In the genomic region with DNA sequence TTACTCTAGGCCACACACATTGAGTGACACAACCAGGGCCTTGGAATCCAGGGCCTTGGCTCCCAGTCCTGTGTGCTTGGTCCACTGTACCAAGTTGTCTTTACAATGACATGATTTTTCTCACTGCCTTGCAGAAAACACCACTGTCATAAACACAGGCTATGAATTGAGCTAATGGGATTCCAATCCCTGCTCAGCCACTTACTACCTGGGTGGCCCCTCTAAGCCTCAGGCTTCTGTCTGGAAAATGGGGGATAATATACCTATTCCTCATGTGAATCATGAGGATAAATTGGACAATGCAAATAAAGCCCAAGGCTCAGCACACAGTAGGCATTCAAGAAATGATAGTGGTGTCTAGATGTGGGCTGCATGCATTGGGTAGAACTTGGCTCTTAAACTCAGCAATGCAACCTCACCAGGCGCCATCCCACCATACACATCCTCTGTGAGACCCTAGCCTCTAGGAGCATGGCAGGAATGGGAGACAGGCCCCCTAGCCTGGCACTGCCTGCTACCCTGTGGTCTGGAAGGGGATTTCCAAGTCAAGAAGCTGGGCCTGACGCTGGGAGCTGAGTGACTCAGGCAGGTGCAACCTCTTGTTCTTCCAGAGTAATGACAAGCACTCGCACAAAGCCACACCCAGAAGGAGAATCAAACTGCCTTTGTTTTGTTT, we compare ENCODE assay signal across 8 cellular contexts. TPM values are rescaled to one million over a fixed set of nuclear protein-coding genes. Genes with fewer than 3 reads are reported as not detected.
A peak's percentile ranks its signal among the peaks of the same experiment; 100 is the strongest.
DNase-seq lines count a peak whose midpoint lies in the region; ATAC-seq, FAIRE-seq and TF ChIP-seq lines count a peak whose summit lies in the region.

No MANE protein-coding gene starts in this region.

- peak; percentile 46 for ATAC-seq in activated T-helper 17 cell treated with anti-CD3 and anti-CD28 coated beads, Interleukin-2, amount 50 U/mL, for 72 hours (replicated peaks)
- ATAC-seq in naive B cell (ENCODE audit: low read depth in 2 of 2) (no peak), HG03565 (IDR thresholded peaks at IDR 0.05; ENCODE audit: unreplicated experiment) (no peak)

- FAIRE-seq in urothelium cell line (lab: Jason Lieb, UNC), result peak; percentile 5

- H3K27me3 Mint-ChIP-seq in activated T-helper 17 cell treated with anti-CD3 and anti-CD28 coated beads, Interleukin-2, amount 50 U/mL, for 72 hours, result no peaks in the 10 kb centered on the region
- H3K27me3 Mint-ChIP-seq in naive B cell, result no peaks in the 10 kb centered on the region
- no peaks in the 10 kb centered on the region; the same call in 1 of the 2 replicates for H3K27me3 Mint-ChIP-seq in HFFc6 (ENCODE audit: insufficient read depth)

- H3K4me1 Mint-ChIP-seq in activated T-helper 17 cell treated with anti-CD3 and anti-CD28 coated beads, Interleukin-2, amount 50 U/mL, for 72 hours, result peaks cover 15% of the 10 kb centered on the region
- H3K4me1 Mint-ChIP-seq in naive B cell (peaks cover 57 to 81% (median 69%) of the 10 kb centered on the region in 3 donors), HFFc6 (ENCODE audit: low read depth) (peaks cover 49% of the 10 kb centered on the region)

- no peak for TF ChIP-seq CTCF in HFFc6 (IDR thresholded peaks at IDR 0.05)

- DNase-seq in COLO668 (lab: John Stamatoyannopoulos, UW; ENCODE audit: unreplicated experiment) (peak; percentile 53), NCI-H345 treated with DMSO at 0.1 percent for 48 hours (lab: John Stamatoyannopoulos, UW; ENCODE audit: unreplicated experiment) (peak; percentile 31), naive B cell (no peak), urothelium cell line (ENCODE audit: low spot score) (peak; percentile 42), OCI-M1 (lab: John Stamatoyannopoulos, UW) (no peak), HFFc6 (no peak)

- H3K36me3 Mint-ChIP-seq in activated T-helper 17 cell treated with anti-CD3 and anti-CD28 coated beads, Interleukin-2, amount 50 U/mL, for 72 hours (ENCODE audit: low read depth), result peaks cover 85% of the 10 kb centered on the region
- H3K36me3 Mint-ChIP-seq in naive B cell (peaks cover 0 to 7% of the 10 kb centered on the region in 2 donors), HFFc6 (ENCODE audit: low read depth) (peaks cover 6% of the 10 kb centered on the region)

- H3K27ac Mint-ChIP-seq in activated T-helper 17 cell treated with anti-CD3 and anti-CD28 coated beads, Interleukin-2, amount 50 U/mL, for 72 hours, result peak overlapping the region; percentile 92
- H3K27ac Mint-ChIP-seq in naive B cell (peak overlapping the region in 5 of 6 donors; percentile 29 to 94 (median 86)), HFFc6 (no peak overlapping the region; the same call in 1 of the 2 replicates)

- peak overlapping the region; percentile 88 for H3K4me3 Mint-ChIP-seq in activated T-helper 17 cell treated with anti-CD3 and anti-CD28 coated beads, Interleukin-2, amount 50 U/mL, for 72 hours
- H3K4me3 Mint-ChIP-seq in naive B cell (peak overlapping the region; percentile 47 to 95 (median 89)), HFFc6 (no peak overlapping the region)

- H3K9me3 Mint-ChIP-seq in activated T-helper 17 cell treated with anti-CD3 and anti-CD28 coated beads, Interleukin-2, amount 50 U/mL, for 72 hours, result no peaks in the 10 kb centered on the region
- no peaks in the 10 kb centered on the region for H3K9me3 Mint-ChIP-seq in naive B cell
- no peaks in the 10 kb centered on the region for H3K9me3 Mint-ChIP-seq in HFFc6

RNA-seq across cellular contexts. Expression of gene TNIP1, which starts 2.3 kb away (rescaled TPM):
- 100 to 1,000 TPM; 316 to 609 TPM for total RNA-seq in activated T-helper 17 cell treated with anti-CD3 and anti-CD28 coated beads, Interleukin-2, amount 50 U/mL, for 72 hours
- 10 to 100 TPM; 36.2 to 68.2 (median 55.5) TPM for polyA plus RNA-seq in naive B cell (ENCODE audit: low read depth in 6 of 6)
- 100 to 1,000 TPM in 1 of 6 experiments, 10 to 100 TPM in 5; 81.5 to 105 (median 89.5) TPM for total RNA-seq in HFFc6 (2021; fragmentation: NEBNext Ultra II Directional; extraction: Animal tissue kit (Norgen Biotek cat#: 25700))

Comparison
In these comparisons a context has a peak if more than half of its experiments do, and no peak if none do; other contexts are left out.
1. DNase-seq: peak in COLO668 (single experiment), NCI-H345 treated with DMSO at 0.1 percent for 48 hours (single experiment) and urothelium cell line (single experiment); none in naive B cell (single experiment), OCI-M1 (single experiment) and HFFc6 (single experiment).